13 cellular contexts compared by ENCODE assay signal in the genomic region with DNA sequence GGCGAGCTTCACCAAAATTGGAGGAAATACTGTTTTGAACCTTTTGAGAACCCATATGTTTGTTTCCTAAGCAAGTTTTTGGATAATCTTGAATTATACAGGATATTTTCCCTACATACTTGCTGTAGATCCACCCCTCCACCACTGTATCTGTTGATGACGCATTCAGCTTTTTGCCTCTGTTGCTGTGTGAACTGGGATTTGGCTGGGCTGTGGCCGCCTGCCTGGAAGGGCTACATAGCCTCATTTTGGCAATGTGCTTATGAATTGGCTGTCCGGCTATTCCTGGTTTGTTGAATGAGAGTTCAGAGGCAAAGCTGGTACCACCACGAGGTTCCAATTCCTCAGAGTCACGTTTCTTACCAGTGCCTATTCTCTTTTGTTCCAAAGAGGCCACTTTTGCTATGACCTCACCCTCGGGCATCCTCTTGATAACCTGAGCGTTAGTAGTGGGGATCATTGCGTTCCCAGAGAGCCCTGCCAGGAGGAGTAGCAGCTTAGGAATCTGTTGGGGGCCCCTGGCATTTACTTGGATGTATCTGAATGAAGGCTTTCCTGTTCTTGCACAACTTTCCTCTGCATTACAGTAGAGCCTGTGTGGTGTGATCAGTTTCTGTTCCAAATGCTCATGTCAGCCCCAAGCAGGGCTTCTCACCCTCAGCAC. TPM values are rescaled to one million over a fixed set of nuclear protein-coding genes. Genes with fewer than 3 reads are reported as not detected.
DNase-seq lines count a peak whose midpoint lies in the region; ATAC-seq and TF ChIP-seq lines count a peak whose summit lies in the region.
"Had no signal": no experiment of that assay in that cellular context is flagged by ENCODE, and none has a peak within 500 bp of the region (broad histone marks: within the 10 kb centered on the region; RNA-seq: fewer than 3 reads in every experiment).

No MANE protein-coding gene starts in this region.

- H3K4me3 Mint-ChIP-seq in endodermal cell, result no peak overlapping the region
- no peak overlapping the region for H3K4me3 Mint-ChIP-seq in neural progenitor cell
- H3K4me3 Mint-ChIP-seq in activated CD4-positive, alpha-beta memory T cell treated with anti-CD3 and anti-CD28 coated beads for 36 hours, result no peak overlapping the region

- peaks cover 12% of the 10 kb centered on the region for H3K36me3 ChIP-seq in endodermal cell (ENCODE audit: control insufficient read depth, insufficient read depth, low read length)
- H3K36me3 ChIP-seq in neural progenitor cell, result no peaks in the 10 kb centered on the region

- TF ChIP-seq CTCF in endodermal cell (conservative IDR thresholded peaks at IDR 0.05), result no peak
- no peak for TF ChIP-seq CTCF in neural progenitor cell (IDR thresholded peaks at IDR 0.05)

- H3K27ac Mint-ChIP-seq in endodermal cell, result peak overlapping the region; percentile 84
- H3K27ac Mint-ChIP-seq in neural progenitor cell, result no peak overlapping the region
- no peak overlapping the region for H3K27ac Mint-ChIP-seq in activated CD4-positive, alpha-beta memory T cell treated with anti-CD3 and anti-CD28 coated beads for 36 hours
- H3K27ac Mint-ChIP-seq: progenitor cell of endocrine pancreas had no signal

- CTCF ChIA-PET in activated CD4-positive, alpha-beta memory T cell treated with anti-CD3 and anti-CD28 coated beads for 36 hours (lab: Charles Lee), result interaction anchor here (0.5 to 1.1 kb wide), 2 partner anchors 53 to 117 kb away, joined by 3 to 4 read pairs; no protein-coding TSS in a partner anchor

- H3K79me2 ChIP-seq in neural progenitor cell (ENCODE audit: low read depth), result peaks cover 100% of the 10 kb centered on the region

- no peak overlapping the region for H3K9ac ChIP-seq in endodermal cell (ENCODE audit: extremely low read depth, low read length, poor library complexity, severe bottlenecking)
- no peak overlapping the region for H3K9ac ChIP-seq in neural progenitor cell

- no peak overlapping the region for H3K27ac ChIP-seq in endodermal cell (ENCODE audit: low read depth, low read length)
- no peak overlapping the region for H3K27ac ChIP-seq in neural progenitor cell

- H3K27me3 ChIP-seq in endodermal cell (ENCODE audit: control insufficient read depth, insufficient read depth, low read length, poor library complexity, severe bottlenecking), result no peaks in the 10 kb centered on the region
- H3K27me3 ChIP-seq in neural progenitor cell, result no peaks in the 10 kb centered on the region

- H3K9me3 Mint-ChIP-seq in endodermal cell, result no peaks in the 10 kb centered on the region
- no peaks in the 10 kb centered on the region for H3K9me3 Mint-ChIP-seq in neural progenitor cell
- no peaks in the 10 kb centered on the region for H3K9me3 Mint-ChIP-seq in activated CD4-positive, alpha-beta memory T cell treated with anti-CD3 and anti-CD28 coated beads for 36 hours

- POLR2A ChIA-PET in activated CD4-positive, alpha-beta memory T cell treated with anti-CD3 and anti-CD28 coated beads for 36 hours (lab: Charles Lee), result no interaction called here

- WGBS in endodermal cell (ENCODE audit: insufficient coverage in 1 of 2, insufficient read length in 1 of 2), 2 experiments, result 92 to 94% methylated on average over 9 of the region's 9 CpGs

- no peak for ATAC-seq in GM18511 (IDR thresholded peaks at IDR 0.05; ENCODE audit: unreplicated experiment)
- ATAC-seq: left colon had no signal

- intact Hi-C loops in activated CD4-positive, alpha-beta memory T cell treated with anti-CD3 and anti-CD28 coated beads for 36 hours (cut with micrococcal nuclease), result no loop called here

- H3K4me1 ChIP-seq in endodermal cell (ENCODE audit: control insufficient read depth, insufficient read depth, low read length) (no peaks in the 10 kb centered on the region), neural progenitor cell (peaks cover 32% of the 10 kb centered on the region)

- peaks cover 20% of the 10 kb centered on the region for H3K36me3 Mint-ChIP-seq in endodermal cell (ENCODE audit: low read depth)
- peaks cover 29% of the 10 kb centered on the region for H3K36me3 Mint-ChIP-seq in neural progenitor cell
- H3K36me3 Mint-ChIP-seq in activated CD4-positive, alpha-beta memory T cell treated with anti-CD3 and anti-CD28 coated beads for 36 hours, result peaks cover 11% of the 10 kb centered on the region

- no peak overlapping the region for H2AFZ ChIP-seq in neural progenitor cell (replicated peaks)

- DNase-seq in EH (ENCODE audit: low read depth) (peak; percentile 50), NCI-H446 treated with DMSO at 0.1 percent for 48 hours (lab: John Stamatoyannopoulos, UW) (peak; percentile 18), endodermal cell (no peak), neural progenitor cell (ENCODE audit: low spot score) (no peak), globus pallidus (ENCODE audit: low spot score) (no peak), iPS-NIHi7 (ENCODE audit: extremely low spot score) (no peak)
- DNase-seq in activated CD4-positive, alpha-beta memory T cell treated with anti-CD3 and anti-CD28 coated beads for 36 hours, result no peak
- DNase-seq: activated gamma-delta T cell treated with Interleukin-2 at 50 U/mL for 16 hours; effector CD4-positive, alpha-beta T cell; left colon; NCI-H1436 treated with DMSO at 0.1 percent for 48 hours had no signal

- H3K4me2 ChIP-seq in neural progenitor cell, result peak overlapping the region; percentile 52

- peaks cover 4% of the 10 kb centered on the region for H3F3A ChIP-seq in neural progenitor cell (ENCODE audit: low read depth)

- H3K27me3 Mint-ChIP-seq in endodermal cell (ENCODE audit: insufficient read depth) (no peaks in the 10 kb centered on the region), neural progenitor cell (ENCODE audit: insufficient read depth, low read depth) (peaks cover 4% of the 10 kb centered on the region)
- no peaks in the 10 kb centered on the region for H3K27me3 Mint-ChIP-seq in activated CD4-positive, alpha-beta memory T cell treated with anti-CD3 and anti-CD28 coated beads for 36 hours
- H3K27me3 Mint-ChIP-seq: progenitor cell of endocrine pancreas had no signal

- no peaks in the 10 kb centered on the region for H3K9me3 ChIP-seq in endodermal cell (ENCODE audit: control insufficient read depth, low read length)
- H3K9me3 ChIP-seq in neural progenitor cell (ENCODE audit: low read depth), result no peaks in the 10 kb centered on the region

- H3K4me3 ChIP-seq in endodermal cell (ENCODE audit: low read length), result no peak overlapping the region
- H3K4me3 ChIP-seq in neural progenitor cell, result no peak overlapping the region

- H4K20me1 ChIP-seq in neural progenitor cell (ENCODE audit: low read depth), result peaks cover 100% of the 10 kb centered on the region

- H3K4me1 Mint-ChIP-seq in endodermal cell, result peaks cover 15% of the 10 kb centered on the region
- H3K4me1 Mint-ChIP-seq in neural progenitor cell, result peaks cover 33% of the 10 kb centered on the region
- H3K4me1 Mint-ChIP-seq in activated CD4-positive, alpha-beta memory T cell treated with anti-CD3 and anti-CD28 coated beads for 36 hours (ENCODE audit: low read depth), result peaks cover 20% of the 10 kb centered on the region

RNA-seq across cellular contexts. Expression of gene FAM83D, which starts 6.4 kb away (rescaled TPM):
- total RNA-seq in endodermal cell (10 to 100 TPM; 34.8 to 39.9 TPM), neural progenitor cell (ENCODE audit: low replicate concordance) (73.9 and 76.7 TPM in 2 replicates)
- polyA plus RNA-seq in endodermal cell (2013, experiment 1 of 2), result 40.6 TPM
- polyA plus RNA-seq in endodermal cell (2013, experiment 2 of 2), result 37.0 TPM
- total RNA-seq in activated CD4-positive, alpha-beta memory T cell treated with anti-CD3 and anti-CD28 coated beads for 36 hours, result 10 to 100 TPM; 11.1 to 11.2 TPM

RNA-seq across cellular contexts. Expression of gene DHX35, which starts 29.6 kb away (rescaled TPM):
- total RNA-seq in endodermal cell (10 to 100 TPM; 12.2 to 16.1 TPM), neural progenitor cell (ENCODE audit: low replicate concordance) (22.0 and 22.5 TPM in 2 replicates)
- polyA plus RNA-seq in endodermal cell (2013, experiment 1 of 2), result 18.9 TPM
- polyA plus RNA-seq in endodermal cell (2013, experiment 2 of 2), result 16.1 TPM
- total RNA-seq in activated CD4-positive, alpha-beta memory T cell treated with anti-CD3 and anti-CD28 coated beads for 36 hours, result 1 to 10 TPM; 7.7 to 8.3 TPM

Comparison
In these comparisons a context has a peak if more than half of its experiments do, and no peak if none do; other contexts are left out.
1. DNase-seq: peak in EH (single experiment) and NCI-H446 treated with DMSO at 0.1 percent for 48 hours (single experiment); none in endodermal cell (single experiment), neural progenitor cell (single experiment), globus pallidus (single experiment), activated CD4-positive, alpha-beta memory T cell treated with anti-CD3 and anti-CD28 coated beads for 36 hours (single experiment) and iPS-NIHi7 (single experiment).